1 cellular context compared by ENCODE assay signal in the genomic region with DNA sequence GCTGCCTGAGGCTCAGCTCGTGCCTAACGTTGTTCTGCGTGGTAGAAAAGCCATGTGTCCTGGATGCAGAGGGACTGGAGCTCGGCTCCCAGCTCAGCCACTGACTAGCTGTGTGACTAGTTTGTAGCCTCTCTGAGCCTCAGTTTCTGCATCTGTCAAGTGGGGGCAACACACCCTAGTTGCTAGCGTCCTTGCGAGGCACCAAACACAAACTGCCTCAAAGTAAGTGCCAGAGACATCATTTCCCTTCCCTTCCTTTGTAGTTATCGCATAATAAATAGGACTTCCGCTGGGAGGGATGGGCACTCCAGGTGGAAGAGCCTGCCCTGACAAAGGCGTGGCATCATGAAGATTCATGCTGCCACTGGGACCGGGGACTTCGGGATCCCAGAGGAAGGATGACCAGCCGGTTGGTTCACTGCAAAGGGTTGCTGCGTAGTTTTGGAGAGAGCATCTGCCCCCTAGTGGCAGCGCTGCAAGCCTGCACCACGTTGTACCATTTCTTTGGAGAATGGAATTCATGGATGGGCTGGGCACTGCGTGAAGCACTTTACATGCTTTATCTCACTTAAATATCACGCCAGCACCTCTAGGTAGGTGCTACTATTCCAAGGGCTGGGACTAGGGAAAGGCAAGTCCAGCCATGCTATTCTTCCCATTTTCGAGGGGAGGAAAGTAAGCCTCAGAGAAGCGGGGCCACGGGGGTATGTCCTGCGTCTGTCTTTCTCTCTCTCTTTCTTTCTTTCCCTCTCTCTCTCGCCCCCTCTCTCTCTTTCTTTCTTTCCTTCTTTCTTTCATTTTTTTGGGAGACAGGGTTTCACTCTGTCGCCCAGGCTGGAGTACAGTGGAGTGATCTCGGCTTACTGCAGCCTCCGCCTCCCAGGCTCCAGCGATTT.
TF ChIP-seq lines count a peak whose summit lies in the region.

No MANE protein-coding gene starts in this region.

TF ChIP-seq in HepG2, 621 proteins besides CTCF, POLR2A, EP300 and RAD21 (continues in another document):
- TF ChIP-seq, protein P1, sequence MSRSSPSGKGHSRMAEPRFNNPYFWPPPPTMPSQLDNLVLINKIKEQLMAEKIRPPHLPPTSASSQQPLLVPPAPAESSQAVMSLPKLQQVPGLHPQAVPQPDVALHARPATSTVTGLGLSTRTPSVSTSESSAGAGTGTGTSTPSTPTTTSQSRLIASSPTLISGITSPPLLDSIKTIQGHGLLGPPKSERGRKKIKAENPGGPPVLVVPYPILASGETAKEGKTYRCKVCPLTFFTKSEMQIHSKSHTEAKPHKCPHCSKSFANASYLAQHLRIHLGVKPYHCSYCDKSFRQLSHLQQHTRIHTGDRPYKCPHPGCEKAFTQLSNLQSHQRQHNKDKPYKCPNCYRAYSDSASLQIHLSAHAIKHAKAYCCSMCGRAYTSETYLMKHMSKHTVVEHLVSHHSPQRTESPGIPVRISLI (CRISPR knock-in tag; IDR thresholded peaks at IDR 0.05; ENCODE audit: borderline replicate concordance) = no peak
- TF ChIP-seq ERF (CRISPR knock-in tag; IDR thresholded peaks at IDR 0.05) (no peak), FOXO1 (CRISPR knock-in tag; IDR thresholded peaks at IDR 0.05) (no peak), ZBTB38 (CRISPR knock-in tag; IDR thresholded peaks at IDR 0.05) (no peak), ZNF670 (CRISPR knock-in tag; IDR thresholded peaks at IDR 0.05; ENCODE audit: borderline replicate concordance) (no peak), ZNF563 (CRISPR knock-in tag; IDR thresholded peaks at IDR 0.05) (no peak), HNRNPL (IDR thresholded peaks at IDR 0.05; ENCODE audit: low read depth, low read length) (no peak), ZNF781 (CRISPR knock-in tag; IDR thresholded peaks at IDR 0.05; ENCODE audit: borderline replicate concordance, not compliant biosample characterization) (no peak), SP4 (CRISPR knock-in tag; IDR thresholded peaks at IDR 0.05) (no peak), ZNF75D (CRISPR knock-in tag; IDR thresholded peaks at IDR 0.05; ENCODE audit: borderline replicate concordance) (no peak), TGIF2 (CRISPR knock-in tag; IDR thresholded peaks at IDR 0.05) (peak; percentile 70; the same call in 1 of the 2 replicates), ZBTB7A (CRISPR knock-in tag; IDR thresholded peaks at IDR 0.05) (no peak), GATAD2A (CRISPR knock-in tag; IDR thresholded peaks at IDR 0.05) (0 out of 2 replicates have a peak, but pooled peaks have one; percentile 32), HOXA3 (CRISPR knock-in tag; IDR thresholded peaks at IDR 0.05) (no peak; the same call in 1 of the 2 replicates), SNAPC2 (CRISPR knock-in tag; IDR thresholded peaks at IDR 0.05) (no peak), SP140L (CRISPR knock-in tag; IDR thresholded peaks at IDR 0.05; ENCODE audit: borderline replicate concordance) (no peak), IRF2 (CRISPR knock-in tag; IDR thresholded peaks at IDR 0.05) (0 out of 2 replicates have a peak, but pooled peaks have one; percentile 35), ZNF253 (CRISPR knock-in tag; IDR thresholded peaks at IDR 0.05; ENCODE audit: borderline replicate concordance) (no peak), AGO1 (IDR thresholded peaks at IDR 0.05; ENCODE audit: low read depth, low read length, poor library complexity, severe bottlenecking) (no peak), SMAD3 (CRISPR knock-in tag; IDR thresholded peaks at IDR 0.05) (no peak), FOSL2 (CRISPR knock-in tag; IDR thresholded peaks at IDR 0.05) (peak; percentile 44), HDAC2 (CRISPR knock-in tag; IDR thresholded peaks at IDR 0.05) (peak; percentile 44; the same call in 1 of the 2 replicates), ZNF331 (CRISPR knock-in tag; IDR thresholded peaks at IDR 0.05) (no peak), ZNF569 (CRISPR knock-in tag; IDR thresholded peaks at IDR 0.05; ENCODE audit: borderline replicate concordance) (no peak), IKZF4 (CRISPR knock-in tag; IDR thresholded peaks at IDR 0.05; ENCODE audit: borderline replicate concordance, low read depth, not compliant biosample characterization) (no peak), SP1 (IDR thresholded peaks at IDR 0.05) (no peak), SP1 (CRISPR knock-in tag; IDR thresholded peaks at IDR 0.05) (peak; percentile 36; the same call in 1 of the 2 replicates), ZNF451 (CRISPR knock-in tag; IDR thresholded peaks at IDR 0.05) (no peak), KDM4B (CRISPR knock-in tag; IDR thresholded peaks at IDR 0.05) (no peak), SOX5 (CRISPR knock-in tag; IDR thresholded peaks at IDR 0.05; ENCODE audit: borderline replicate concordance) (peak; percentile 42; the same call in 1 of the 2 replicates), ZNF292 (CRISPR knock-in tag; IDR thresholded peaks at IDR 0.05; ENCODE audit: borderline replicate concordance, low read depth) (no peak), ZNF766 (CRISPR knock-in tag; IDR thresholded peaks at IDR 0.05; ENCODE audit: borderline replicate concordance) (no peak), LCORL (IDR thresholded peaks at IDR 0.05) (no peak), LCORL (CRISPR knock-in tag; IDR thresholded peaks at IDR 0.05) (peak; percentile 54; the same call in 1 of the 2 replicates), ZNF3 (CRISPR knock-in tag; IDR thresholded peaks at IDR 0.05) (0 out of 2 replicates have a peak, but pooled peaks have one; percentile 33), TSC22D2 (CRISPR knock-in tag; IDR thresholded peaks at IDR 0.05; ENCODE audit: borderline replicate concordance) (0 out of 2 replicates have a peak, but pooled peaks have one; percentile 43), RARG (CRISPR knock-in tag; IDR thresholded peaks at IDR 0.05; ENCODE audit: low read depth) (no peak), NONO (IDR thresholded peaks at IDR 0.05) (no peak), NONO (CRISPR knock-in tag; conservative IDR thresholded peaks at IDR 0.05) (no peak), CBX5 (CRISPR knock-in tag; IDR thresholded peaks at IDR 0.05; ENCODE audit: borderline replicate concordance) (peak; percentile 2; the same call in 1 of the 2 replicates), MXD4 (CRISPR knock-in tag; IDR thresholded peaks at IDR 0.05) (no peak), PCBP1 (IDR thresholded peaks at IDR 0.05; ENCODE audit: borderline replicate concordance, low read depth, low read length) (no peak), ZNF879 (CRISPR knock-in tag; IDR thresholded peaks at IDR 0.05) (no peak)
- TF ChIP-seq, protein P2, sequence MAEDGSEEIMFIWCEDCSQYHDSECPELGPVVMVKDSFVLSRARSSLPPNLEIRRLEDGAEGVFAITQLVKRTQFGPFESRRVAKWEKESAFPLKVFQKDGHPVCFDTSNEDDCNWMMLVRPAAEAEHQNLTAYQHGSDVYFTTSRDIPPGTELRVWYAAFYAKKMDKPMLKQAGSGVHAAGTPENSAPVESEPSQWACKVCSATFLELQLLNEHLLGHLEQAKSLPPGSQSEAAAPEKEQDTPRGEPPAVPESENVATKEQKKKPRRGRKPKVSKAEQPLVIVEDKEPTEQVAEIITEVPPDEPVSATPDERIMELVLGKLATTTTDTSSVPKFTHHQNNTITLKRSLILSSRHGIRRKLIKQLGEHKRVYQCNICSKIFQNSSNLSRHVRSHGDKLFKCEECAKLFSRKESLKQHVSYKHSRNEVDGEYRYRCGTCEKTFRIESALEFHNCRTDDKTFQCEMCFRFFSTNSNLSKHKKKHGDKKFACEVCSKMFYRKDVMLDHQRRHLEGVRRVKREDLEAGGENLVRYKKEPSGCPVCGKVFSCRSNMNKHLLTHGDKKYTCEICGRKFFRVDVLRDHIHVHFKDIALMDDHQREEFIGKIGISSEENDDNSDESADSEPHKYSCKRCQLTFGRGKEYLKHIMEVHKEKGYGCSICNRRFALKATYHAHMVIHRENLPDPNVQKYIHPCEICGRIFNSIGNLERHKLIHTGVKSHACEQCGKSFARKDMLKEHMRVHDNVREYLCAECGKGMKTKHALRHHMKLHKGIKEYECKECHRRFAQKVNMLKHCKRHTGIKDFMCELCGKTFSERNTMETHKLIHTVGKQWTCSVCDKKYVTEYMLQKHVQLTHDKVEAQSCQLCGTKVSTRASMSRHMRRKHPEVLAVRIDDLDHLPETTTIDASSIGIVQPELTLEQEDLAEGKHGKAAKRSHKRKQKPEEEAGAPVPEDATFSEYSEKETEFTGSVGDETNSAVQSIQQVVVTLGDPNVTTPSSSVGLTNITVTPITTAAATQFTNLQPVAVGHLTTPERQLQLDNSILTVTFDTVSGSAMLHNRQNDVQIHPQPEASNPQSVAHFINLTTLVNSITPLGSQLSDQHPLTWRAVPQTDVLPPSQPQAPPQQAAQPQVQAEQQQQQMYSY (CRISPR knock-in tag; IDR thresholded peaks at IDR 0.05) = no peak
- TF ChIP-seq, protein P3, sequence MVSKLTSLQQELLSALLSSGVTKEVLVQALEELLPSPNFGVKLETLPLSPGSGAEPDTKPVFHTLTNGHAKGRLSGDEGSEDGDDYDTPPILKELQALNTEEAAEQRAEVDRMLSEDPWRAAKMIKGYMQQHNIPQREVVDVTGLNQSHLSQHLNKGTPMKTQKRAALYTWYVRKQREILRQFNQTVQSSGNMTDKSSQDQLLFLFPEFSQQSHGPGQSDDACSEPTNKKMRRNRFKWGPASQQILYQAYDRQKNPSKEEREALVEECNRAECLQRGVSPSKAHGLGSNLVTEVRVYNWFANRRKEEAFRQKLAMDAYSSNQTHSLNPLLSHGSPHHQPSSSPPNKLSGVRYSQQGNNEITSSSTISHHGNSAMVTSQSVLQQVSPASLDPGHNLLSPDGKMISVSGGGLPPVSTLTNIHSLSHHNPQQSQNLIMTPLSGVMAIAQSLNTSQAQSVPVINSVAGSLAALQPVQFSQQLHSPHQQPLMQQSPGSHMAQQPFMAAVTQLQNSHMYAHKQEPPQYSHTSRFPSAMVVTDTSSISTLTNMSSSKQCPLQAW (CRISPR knock-in tag; IDR thresholded peaks at IDR 0.05) = 0 out of 2 replicates have a peak, but pooled peaks have one; percentile 53
- TF ChIP-seq, protein P4, sequence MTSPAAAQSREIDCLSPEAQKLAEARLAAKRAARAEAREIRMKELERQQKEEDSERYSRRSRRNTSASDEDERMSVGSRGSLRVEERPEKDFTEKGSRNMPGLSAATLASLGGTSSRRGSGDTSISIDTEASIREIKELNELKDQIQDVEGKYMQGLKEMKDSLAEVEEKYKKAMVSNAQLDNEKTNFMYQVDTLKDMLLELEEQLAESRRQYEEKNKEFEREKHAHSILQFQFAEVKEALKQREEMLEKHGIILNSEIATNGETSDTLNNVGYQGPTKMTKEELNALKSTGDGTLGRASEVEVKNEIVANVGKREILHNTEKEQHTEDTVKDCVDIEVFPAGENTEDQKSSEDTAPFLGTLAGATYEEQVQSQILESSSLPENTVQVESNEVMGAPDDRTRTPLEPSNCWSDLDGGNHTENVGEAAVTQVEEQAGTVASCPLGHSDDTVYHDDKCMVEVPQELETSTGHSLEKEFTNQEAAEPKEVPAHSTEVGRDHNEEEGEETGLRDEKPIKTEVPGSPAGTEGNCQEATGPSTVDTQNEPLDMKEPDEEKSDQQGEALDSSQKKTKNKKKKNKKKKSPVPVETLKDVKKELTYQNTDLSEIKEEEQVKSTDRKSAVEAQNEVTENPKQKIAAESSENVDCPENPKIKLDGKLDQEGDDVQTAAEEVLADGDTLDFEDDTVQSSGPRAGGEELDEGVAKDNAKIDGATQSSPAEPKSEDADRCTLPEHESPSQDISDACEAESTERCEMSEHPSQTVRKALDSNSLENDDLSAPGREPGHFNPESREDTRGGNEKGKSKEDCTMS (CRISPR knock-in tag; conservative IDR thresholded peaks at IDR 0.05) = no peak
- TF ChIP-seq, protein P5, sequence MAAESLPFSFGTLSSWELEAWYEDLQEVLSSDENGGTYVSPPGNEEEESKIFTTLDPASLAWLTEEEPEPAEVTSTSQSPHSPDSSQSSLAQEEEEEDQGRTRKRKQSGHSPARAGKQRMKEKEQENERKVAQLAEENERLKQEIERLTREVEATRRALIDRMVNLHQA (CRISPR knock-in tag; IDR thresholded peaks at IDR 0.05) = no peak
- TF ChIP-seq, protein P6, sequence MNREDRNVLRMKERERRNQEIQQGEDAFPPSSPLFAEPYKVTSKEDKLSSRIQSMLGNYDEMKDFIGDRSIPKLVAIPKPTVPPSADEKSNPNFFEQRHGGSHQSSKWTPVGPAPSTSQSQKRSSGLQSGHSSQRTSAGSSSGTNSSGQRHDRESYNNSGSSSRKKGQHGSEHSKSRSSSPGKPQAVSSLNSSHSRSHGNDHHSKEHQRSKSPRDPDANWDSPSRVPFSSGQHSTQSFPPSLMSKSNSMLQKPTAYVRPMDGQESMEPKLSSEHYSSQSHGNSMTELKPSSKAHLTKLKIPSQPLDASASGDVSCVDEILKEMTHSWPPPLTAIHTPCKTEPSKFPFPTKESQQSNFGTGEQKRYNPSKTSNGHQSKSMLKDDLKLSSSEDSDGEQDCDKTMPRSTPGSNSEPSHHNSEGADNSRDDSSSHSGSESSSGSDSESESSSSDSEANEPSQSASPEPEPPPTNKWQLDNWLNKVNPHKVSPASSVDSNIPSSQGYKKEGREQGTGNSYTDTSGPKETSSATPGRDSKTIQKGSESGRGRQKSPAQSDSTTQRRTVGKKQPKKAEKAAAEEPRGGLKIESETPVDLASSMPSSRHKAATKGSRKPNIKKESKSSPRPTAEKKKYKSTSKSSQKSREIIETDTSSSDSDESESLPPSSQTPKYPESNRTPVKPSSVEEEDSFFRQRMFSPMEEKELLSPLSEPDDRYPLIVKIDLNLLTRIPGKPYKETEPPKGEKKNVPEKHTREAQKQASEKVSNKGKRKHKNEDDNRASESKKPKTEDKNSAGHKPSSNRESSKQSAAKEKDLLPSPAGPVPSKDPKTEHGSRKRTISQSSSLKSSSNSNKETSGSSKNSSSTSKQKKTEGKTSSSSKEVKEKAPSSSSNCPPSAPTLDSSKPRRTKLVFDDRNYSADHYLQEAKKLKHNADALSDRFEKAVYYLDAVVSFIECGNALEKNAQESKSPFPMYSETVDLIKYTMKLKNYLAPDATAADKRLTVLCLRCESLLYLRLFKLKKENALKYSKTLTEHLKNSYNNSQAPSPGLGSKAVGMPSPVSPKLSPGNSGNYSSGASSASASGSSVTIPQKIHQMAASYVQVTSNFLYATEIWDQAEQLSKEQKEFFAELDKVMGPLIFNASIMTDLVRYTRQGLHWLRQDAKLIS (CRISPR knock-in tag; IDR thresholded peaks at IDR 0.05) = no peak
- TF ChIP-seq, protein P7, sequence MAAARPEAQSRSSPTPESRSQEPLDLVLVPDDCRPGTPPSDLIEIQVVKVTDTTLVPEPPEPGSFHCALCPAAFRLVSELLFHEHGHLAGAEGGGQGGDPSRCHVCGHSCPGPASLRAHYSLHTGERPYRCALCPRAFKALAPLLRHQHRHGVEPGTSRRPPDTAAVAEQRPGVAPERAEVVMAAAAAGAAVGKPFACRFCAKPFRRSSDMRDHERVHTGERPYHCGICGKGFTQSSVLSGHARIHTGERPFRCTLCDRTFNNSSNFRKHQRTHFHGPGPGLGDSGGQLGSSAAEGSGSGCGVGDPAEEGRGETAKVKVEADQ (CRISPR knock-in tag; IDR thresholded peaks at IDR 0.05; ENCODE audit: borderline replicate concordance) = no peak
- TF ChIP-seq, protein P8, sequence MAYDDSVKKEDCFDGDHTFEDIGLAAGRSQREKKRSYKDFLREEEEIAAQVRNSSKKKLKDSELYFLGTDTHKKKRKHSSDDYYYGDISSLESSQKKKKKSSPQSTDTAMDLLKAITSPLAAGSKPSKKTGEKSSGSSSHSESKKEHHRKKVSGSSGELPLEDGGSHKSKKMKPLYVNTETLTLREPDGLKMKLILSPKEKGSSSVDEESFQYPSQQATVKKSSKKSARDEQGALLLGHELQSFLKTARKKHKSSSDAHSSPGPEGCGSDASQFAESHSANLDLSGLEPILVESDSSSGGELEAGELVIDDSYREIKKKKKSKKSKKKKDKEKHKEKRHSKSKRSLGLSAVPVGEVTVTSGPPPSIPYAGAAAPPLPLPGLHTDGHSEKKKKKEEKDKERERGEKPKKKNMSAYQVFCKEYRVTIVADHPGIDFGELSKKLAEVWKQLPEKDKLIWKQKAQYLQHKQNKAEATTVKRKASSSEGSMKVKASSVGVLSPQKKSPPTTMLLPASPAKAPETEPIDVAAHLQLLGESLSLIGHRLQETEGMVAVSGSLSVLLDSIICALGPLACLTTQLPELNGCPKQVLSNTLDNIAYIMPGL (CRISPR knock-in tag; IDR thresholded peaks at IDR 0.05; ENCODE audit: borderline replicate concordance in 1 of 2, low read depth in 1 of 2) = 0 out of 4 replicates have a peak, but pooled peaks of 1 of the 2 experiments have one; percentile 59
